21 cellular contexts compared by ENCODE assay signal in genomic region chr16:10834766-10835165, GRCh38. TPM values are rescaled to one million over a fixed set of nuclear protein-coding genes. Genes with fewer than 3 reads are reported as not detected.
"Had no signal": no experiment of that assay in that cellular context is flagged by ENCODE, and none has a peak within 500 bp of the region (broad histone marks: within the 10 kb centered on the region; RNA-seq: fewer than 3 reads in every experiment).

No MANE protein-coding gene starts in this region.

- H3K36me3 ChIP-seq: heart left ventricle, sigmoid colon, tibial artery, upper lobe of left lung had no signal

- H3K27me3 ChIP-seq: heart left ventricle, sigmoid colon, upper lobe of left lung had no signal

- H3K9me3 Mint-ChIP-seq: nephron progenitor cell had no signal

- H3K9me3 ChIP-seq: heart left ventricle, sigmoid colon, tibial artery, upper lobe of left lung had no signal

- FAIRE-seq: endometrium, frontal cortex, islet of Langerhans had no signal

- H3K4me1 Mint-ChIP-seq: naive thymus-derived CD4-positive, alpha-beta T cell had no signal

- H3K27ac Mint-ChIP-seq: naive thymus-derived CD4-positive, alpha-beta T cell; nephron progenitor cell had no signal

- H3K4me3 Mint-ChIP-seq: nephron progenitor cell had no signal

- H3K4me3 ChIP-seq: heart left ventricle, sigmoid colon, skin epidermis, tibial artery, upper lobe of left lung had no signal

- H3K36me3 Mint-ChIP-seq: naive thymus-derived CD4-positive, alpha-beta T cell had no signal

- DNase-seq: cortex of kidney; effector memory CD4-positive, alpha-beta T cell; heart left ventricle; hippocampal formation; kidney glomerular epithelial cell; naive thymus-derived CD4-positive, alpha-beta T cell; nephron progenitor cell; sigmoid colon; stimulated activated CD4-positive, alpha-beta T cell treated with anti-CD3 and anti-CD28 coated beads, Interleukin-12 subunit alpha, Interleukin-12 subunit beta, amount 100 ng/mL, for 4 hours had no signal

- H3K27ac ChIP-seq: heart left ventricle, sigmoid colon, skin epidermis, tibial artery, upper lobe of left lung had no signal

- ATAC-seq: heart left ventricle; naive thymus-derived CD4-positive, alpha-beta T cell had no signal

RNA-seq across cellular contexts. Expression of gene TVP23A, which starts 16.2 kb away (rescaled TPM):
- total RNA-seq: esophagus mucosa, glomerular endothelial cell, lung microvascular endothelial cell, mononuclear cell, pulmonary artery endothelial cell had no signal
- polyA plus RNA-seq: fibroblast of lung had no signal
